In genomic region chr17:63653018-63653417, GRCh38 we compare ENCODE assay signal across 22 cellular contexts.
"Had no signal": no experiment of that assay in that cellular context is flagged by ENCODE, and none has a peak within 500 bp of the region (broad histone marks: within the 10 kb centered on the region; RNA-seq: fewer than 3 reads in every experiment).

No MANE protein-coding gene starts in this region.

- H3K4me3 ChIP-seq: coronary artery, heart right ventricle, prostate gland, spleen, stomach, thoracic aorta, upper lobe of right lung had no signal

- H3K27ac Mint-ChIP-seq: activated CD4-positive, alpha-beta T cell treated with anti-CD3 and anti-CD28 coated beads, Interleukin-2, amount 10 ng/mL, durations not matched to agents 7 days and 5 days; activated T-helper 1 cell treated with anti-CD3 and anti-CD28 coated beads, Interleukin-12 subunit alpha, Interleukin-12 subunit beta, Interleukin-2, Interleukin-4 antibody, amounts not matched to agents 30 ng/mL and 10 ng/mL and 1 ng/mL, durations not matched to agents 14 hours and 24 hours and 36 hours; nephron; T-helper 2 cell treated with Interferon-gamma antibody and Interleukin-4, amounts not matched to agents 5 μg/mL and 100 μg/mL, for 36 hours had no signal

- H3K27ac ChIP-seq: coronary artery, prostate gland, thoracic aorta, upper lobe of right lung had no signal

- H3K4me1 ChIP-seq: prostate gland had no signal

- DNase-seq: activated CD4-positive, alpha-beta T cell treated with anti-CD3 and anti-CD28 coated beads, Interleukin-2, amount 10 ng/mL, durations not matched to agents 7 days and 5 days; activated CD4-positive, CD25-positive, alpha-beta regulatory T cell; activated CD8-positive, alpha-beta memory T cell treated with anti-CD3 and anti-CD28 coated beads, Interleukin-2, amount 50 U/mL, for 48 hours; activated naive CD4-positive, alpha-beta T cell; effector CD8-positive, alpha-beta T cell; heart right ventricle; left cardiac atrium; mammary epithelial cell; occipital lobe; spleen; stomach; upper lobe of right lung had no signal

- H3K36me3 ChIP-seq: prostate gland had no signal

- H3K27me3 Mint-ChIP-seq: activated CD4-positive, alpha-beta T cell treated with anti-CD3 and anti-CD28 coated beads, Interleukin-2, amount 10 ng/mL, durations not matched to agents 7 days and 5 days; central memory CD8-positive, alpha-beta T cell had no signal

- FAIRE-seq: endothelial cell of umbilical vein, frontal cortex had no signal

- H3K9me3 ChIP-seq: heart right ventricle, prostate gland, spleen, stomach, thoracic aorta, upper lobe of right lung had no signal

- H3K27me3 ChIP-seq: heart right ventricle, spleen, stomach, upper lobe of right lung had no signal

- H3K4me3 Mint-ChIP-seq: activated CD4-positive, alpha-beta T cell treated with anti-CD3 and anti-CD28 coated beads, Interleukin-2, amount 10 ng/mL, durations not matched to agents 7 days and 5 days; activated T-helper 1 cell treated with anti-CD3 and anti-CD28 coated beads, Interleukin-12 subunit alpha, Interleukin-12 subunit beta, Interleukin-2, Interleukin-4 antibody, amounts not matched to agents 30 ng/mL and 10 ng/mL and 1 ng/mL, durations not matched to agents 14 hours and 24 hours and 36 hours; central memory CD8-positive, alpha-beta T cell; nephron; T-helper 2 cell treated with Interferon-gamma antibody and Interleukin-4, amounts not matched to agents 5 μg/mL and 100 μg/mL, for 36 hours had no signal

- H3K4me1 Mint-ChIP-seq: nephron had no signal

- H3K9me3 Mint-ChIP-seq: activated CD4-positive, alpha-beta T cell treated with anti-CD3 and anti-CD28 coated beads, Interleukin-2, amount 10 ng/mL, durations not matched to agents 7 days and 5 days; activated T-helper 1 cell treated with anti-CD3 and anti-CD28 coated beads, Interleukin-12 subunit alpha, Interleukin-12 subunit beta, Interleukin-2, Interleukin-4 antibody, amounts not matched to agents 30 ng/mL and 10 ng/mL and 1 ng/mL, durations not matched to agents 14 hours and 24 hours and 36 hours; central memory CD8-positive, alpha-beta T cell; nephron; T-helper 2 cell treated with Interferon-gamma antibody and Interleukin-4, amounts not matched to agents 5 μg/mL and 100 μg/mL, for 36 hours had no signal

- ATAC-seq: sciatic nerve, upper lobe of right lung had no signal
